Comparison of ENCODE assay signal across 8 cellular contexts in genomic region chr5:137754236-137754960, GRCh38. TPM values are rescaled to one million over a fixed set of nuclear protein-coding genes. Genes with fewer than 3 reads are reported as not detected.
A peak's percentile ranks its signal among the peaks of the same experiment; 100 is the strongest.
DNase-seq lines count a peak whose midpoint lies in the region; ATAC-seq and TF ChIP-seq lines count a peak whose summit lies in the region.

TSS of gene HNRNPA0 (minus strand) at chr5:137754363. CDS start at chr5:137754066, 297 bp downstream.

- H3K9me2 ChIP-seq in GM23338 (ENCODE audit: insufficient read depth): no peaks in the 10 kb centered on the region

- TF ChIP-seq CTCF in GM23338 (conservative IDR thresholded peaks at IDR 0.05; ENCODE audit: low read depth in 2 of 2) (0 out of 4 replicates have a peak, but pooled peaks of 1 of the 2 experiments have one; percentile 6), fibroblast of mammary gland (conservative IDR thresholded peaks at IDR 0.05; ENCODE audit: control insufficient read depth, insufficient read depth, low read depth, low read length) (no peak), natural killer cell (IDR thresholded peaks at IDR 0.05) (no peak)

- H3F3A ChIP-seq in GM23338 (replicated peaks; ENCODE audit: low read depth): no peaks in the 10 kb centered on the region

- H3K27me3 ChIP-seq in GM23338 (ENCODE audit: insufficient read depth): no peaks in the 10 kb centered on the region

- H4K20me1 ChIP-seq in GM23338 (replicated peaks; ENCODE audit: insufficient read depth): peaks cover 32% of the 10 kb centered on the region

- peak within 1 kb of the TSS; percentile 91 for H2AFZ ChIP-seq in GM23338

- intact Hi-C loops in natural killer cell (cut with micrococcal nuclease): loop anchor here (5.0 kb wide), 1 partner anchor 423 kb away; the partner anchor contains the start of genes BRD8 and KIF20A

- H3K4me1 ChIP-seq in GM23338 (ENCODE audit: insufficient read depth): peaks cover 15% of the 10 kb centered on the region

- H3K9me3 Mint-ChIP-seq in GM23338 (no peaks in the 10 kb centered on the region; the same call in 2 of the 3 replicates), natural killer cell (no peaks in the 10 kb centered on the region)

- peaks cover 18% of the 10 kb centered on the region for H3K4me1 Mint-ChIP-seq in GM23338
- peaks cover 30 to 42% of the 10 kb centered on the region in 2 donors for H3K4me1 Mint-ChIP-seq in natural killer cell

- no peaks in the 10 kb centered on the region for H3K36me3 ChIP-seq in GM23338 (ENCODE audit: insufficient read depth)

- H3K27me3 Mint-ChIP-seq in GM23338 (ENCODE audit: insufficient read depth, low read depth, poor library complexity): peaks cover 8% of the 10 kb centered on the region
- peaks cover 0 to 3% of the 10 kb centered on the region in 2 donors for H3K27me3 Mint-ChIP-seq in natural killer cell (ENCODE audit: low read depth in 2 of 2)

- peak within 1 kb of the TSS; percentile 99 for H3K27ac ChIP-seq in GM23338 (ENCODE audit: low read depth)

- peak; percentile 99 for DNase-seq in Daoy (ENCODE audit: low read depth)
- DNase-seq in GM23338 (ENCODE audit: low spot score): peak; percentile 98
- peak; percentile 95 for DNase-seq in LHCN-M2 (ENCODE audit: low read depth)
- DNase-seq in RPMI8226: peak; percentile 97
- peak; percentile 94 to 95 for DNase-seq in activated T-helper 1 cell treated with anti-CD3 and anti-CD28 coated beads, Interleukin-2, amount 50 U/mL, for 16 hours (ENCODE audit: low read depth in 1 of 2, low spot score in 1 of 2)
- DNase-seq in fibroblast of mammary gland (ENCODE audit: low read depth): peak; percentile 96
- DNase-seq in natural killer cell: peak; percentile 96
- peak; percentile 96 for DNase-seq in stimulated activated naive CD4-positive, alpha-beta T cell treated with Interleukin-2 at 50 U/mL for 16 hours (lab: John Stamatoyannopoulos, UW)

- peak within 1 kb of the TSS; percentile 86 for H3K4me2 ChIP-seq in GM23338

- peak within 1 kb of the TSS; percentile 61 for H3K4me3 ChIP-seq in GM23338
- peak within 1 kb of the TSS; percentile 97 for H3K4me3 ChIP-seq in fibroblast of mammary gland (ENCODE audit: control insufficient read depth, low read depth, low read length)

- H3K36me3 Mint-ChIP-seq in GM23338 (ENCODE audit: low read depth) (peaks cover 42% of the 10 kb centered on the region), natural killer cell (no peaks in the 10 kb centered on the region)

- H3K4me3 Mint-ChIP-seq in GM23338 (peak within 1 kb of the TSS; percentile 92), natural killer cell (peak within 1 kb of the TSS; percentile 97)

- peaks cover 47% of the 10 kb centered on the region for H3K79me2 ChIP-seq in GM23338 (replicated peaks; ENCODE audit: insufficient read depth)

- ATAC-seq in GM23338 (peak; percentile 85), natural killer cell (peak; percentile 81 to 94 (median 85))

- H3K27ac Mint-ChIP-seq in GM23338 (peak within 1 kb of the TSS; percentile 100), natural killer cell (peak within 1 kb of the TSS; percentile 100)

TF ChIP-seq in GM23338, 12 proteins besides CTCF, POLR2A, EP300 and RAD21 (continues in another document):
- no peak for TF ChIP-seq EZH2phosphoT487 (IDR thresholded peaks at IDR 0.05; ENCODE audit: unreplicated experiment)
- no peak for TF ChIP-seq NANOG (IDR thresholded peaks at IDR 0.05; ENCODE audit: borderline replicate concordance)
- no peak for TF ChIP-seq ZNF331 (CRISPR knock-in tag; IDR thresholded peaks at IDR 0.05; ENCODE audit: low read depth)
- no peak for TF ChIP-seq STAT1 (IDR thresholded peaks at IDR 0.05; ENCODE audit: unreplicated experiment)
- no peak for TF ChIP-seq EZH2 (IDR thresholded peaks at IDR 0.05; ENCODE audit: low read depth, unreplicated experiment)
- TF ChIP-seq CREB1 (CRISPR knock-in tag; IDR thresholded peaks at IDR 0.05; ENCODE audit: low read depth): peak; percentile 92
- TF ChIP-seq ETS1 (IDR thresholded peaks at IDR 0.05): 0 out of 2 replicates have a peak, but pooled peaks have one; percentile 49
- TF ChIP-seq ZNF462 (CRISPR knock-in tag; IDR thresholded peaks at IDR 0.05): no peak
- no peak for TF ChIP-seq ZNF114 (CRISPR knock-in tag; IDR thresholded peaks at IDR 0.05)
- no peak for TF ChIP-seq JUNB (IDR thresholded peaks at IDR 0.05; ENCODE audit: unreplicated experiment)

RNA-seq across cellular contexts. Expression of gene HNRNPA0, which starts in this region (rescaled TPM):
- 15.0 and 17.4 TPM in 2 replicates for total RNA-seq in Daoy (2014; rRNA removed; shearing (Covaris generic))
- 33.0 and 39.9 TPM in 2 replicates for total RNA-seq in GM23338 (2014; rRNA removed; shearing (Covaris generic))
- 15.1 and 15.9 TPM in 2 replicates for polyA plus RNA-seq in GM23338 (2016; fragmentation: Nextera tagmentation; extraction: Ambion mirVana)
- 10.1 and 12.7 TPM in 2 replicates for total RNA-seq in LHCN-M2 (2014; rRNA removed)
- 23.2 TPM for polyA plus RNA-seq in LHCN-M2 (2012)
- 10 to 100 TPM; 31.5 to 35.9 (median 33.5) TPM for total RNA-seq in natural killer cell

Comparison
In these comparisons a context has a peak if more than half of its experiments do, and no peak if none do; other contexts are left out.
1. Peak in every context shown above with its lines: DNase-seq, ATAC-seq, H3K4me3 ChIP-seq and H3K27ac ChIP-seq.